1 cellular context compared by ENCODE assay signal in the genomic region with DNA sequence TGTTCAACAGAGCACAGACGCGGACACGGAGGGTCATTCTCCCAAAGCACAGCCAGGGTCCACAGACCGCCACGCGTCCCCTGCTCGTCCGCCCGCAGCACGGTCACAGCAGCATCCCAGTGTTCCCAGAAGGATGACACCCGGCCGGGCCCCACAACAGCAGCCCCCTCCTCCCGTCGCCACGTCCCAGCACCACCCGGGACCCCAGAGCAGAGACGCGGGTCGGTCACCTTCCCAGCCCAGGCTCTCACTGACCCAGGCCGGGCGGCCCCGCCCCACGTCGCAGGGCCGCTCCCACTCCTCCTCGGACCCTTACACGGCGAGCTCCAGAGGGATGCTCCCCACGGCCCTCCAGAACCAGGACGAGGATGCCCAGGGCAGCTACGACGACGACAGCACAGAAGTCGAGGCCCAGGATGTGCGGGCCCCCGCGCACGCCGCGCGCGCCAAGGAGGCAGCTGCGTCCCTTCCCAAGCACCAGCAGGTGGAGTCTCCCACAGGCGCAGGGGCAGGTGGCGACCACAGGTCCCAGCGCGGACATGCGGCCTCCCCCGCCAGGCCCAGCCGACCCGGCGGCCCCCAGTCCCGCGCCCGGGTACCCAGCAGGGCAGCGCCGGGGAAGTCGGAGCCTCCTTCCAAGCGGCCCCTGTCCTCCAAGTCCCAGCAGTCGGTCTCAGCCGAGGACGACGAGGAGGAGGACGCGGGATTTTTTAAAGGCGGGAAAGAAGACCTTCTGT.
TF ChIP-seq lines count a peak whose summit lies in the region.

No MANE protein-coding gene starts in this region.

TF ChIP-seq in liver, 16 proteins besides CTCF, POLR2A, EP300 and RAD21 (continued from another document):
- TF ChIP-seq REST (IDR thresholded peaks at IDR 0.05) (no peak), SP1 (IDR thresholded peaks at IDR 0.05) (no peak), YY1 (IDR thresholded peaks at IDR 0.05) (no peak)
